8 cellular contexts compared by ENCODE assay signal in genomic region chr15:32844118-32844711, GRCh38.
DNase-seq lines count a peak whose midpoint lies in the region; ATAC-seq and TF ChIP-seq lines count a peak whose summit lies in the region.

No MANE protein-coding gene starts in this region.

- H2AFZ ChIP-seq in OCI-LY1 (ENCODE audit: low read length): no peak overlapping the region

- no peak for TF ChIP-seq POLR2A in esophagus squamous epithelium (IDR thresholded peaks at IDR 0.05)

- no peaks in the 10 kb centered on the region for H3K79me2 ChIP-seq in OCI-LY1 (ENCODE audit: insufficient read depth, low read length)

- peaks cover 0 to 4% (median 0%) of the 10 kb centered on the region in 3 donors for H3K9me3 Mint-ChIP-seq in T-cell

- H3K9ac ChIP-seq in OCI-LY1 (ENCODE audit: low read length): no peak overlapping the region

- no peaks in the 10 kb centered on the region for H3K9me2 ChIP-seq in OCI-LY1 (ENCODE audit: low read depth, low read length)

- intact Hi-C loops in esophagus squamous epithelium (cut with DNase I): no loop called here

- H3K4me3 ChIP-seq in OCI-LY1 (ENCODE audit: low read depth, low read length, poor library complexity, severe bottlenecking) (no peak overlapping the region), esophagus squamous epithelium (no peak overlapping the region)

- no peaks in the 10 kb centered on the region for H3K36me3 ChIP-seq in OCI-LY1 (ENCODE audit: insufficient read depth, low read length)
- no peaks in the 10 kb centered on the region for H3K36me3 ChIP-seq in esophagus squamous epithelium

- WGBS in esophagus squamous epithelium, 2 donors: 75 to 77% methylated on average over 2 of the region's 2 CpGs

- peak; percentile 59 for TF ChIP-seq CTCF in OCI-LY1 (IDR thresholded peaks at IDR 0.05; ENCODE audit: low read length)
- peak; percentile 25 to 64 (median 48) for TF ChIP-seq CTCF in esophagus squamous epithelium (IDR thresholded peaks at IDR 0.05)

- no peaks in the 10 kb centered on the region for H3K4me1 Mint-ChIP-seq in T-cell

- POLR2A ChIA-PET in T-cell (lab: Charles Lee): no interaction called here

- ATAC-seq in T-cell (replicated peaks in 1 of 4): no peak

- H3K4me2 ChIP-seq in OCI-LY1 (ENCODE audit: low read length): no peak overlapping the region

- DNase-seq in NOMO-1 treated with DMSO at 0.1 percent for 48 hours (lab: John Stamatoyannopoulos, UW; ENCODE audit: unreplicated experiment): peak; percentile 43
- no peak for DNase-seq in NOMO-1 treated with dmso at 0.1 percent for 144 hours (lab: John Stamatoyannopoulos, UW; ENCODE audit: unreplicated experiment)
- no peak for DNase-seq in esophagus squamous epithelium (lab: John Stamatoyannopoulos, UW)
- DNase-seq in superior temporal gyrus (ENCODE audit: extremely low spot score): peak; percentile 54
- no peak for DNase-seq in stimulated activated CD4-positive, alpha-beta T cell treated with anti-CD3 and anti-CD28 coated beads, Interleukin-4, amount 100 ng/mL, for 24 hours
- no peak for DNase-seq in effector CD4-positive, alpha-beta T cell
- no peak for DNase-seq in T-cell

- H3K27me3 Mint-ChIP-seq in T-cell: peaks cover 0 to 3% of the 10 kb centered on the region in 2 donors

- H4K20me1 ChIP-seq in OCI-LY1 (ENCODE audit: insufficient read depth, low read length): no peaks in the 10 kb centered on the region

- H3K27ac Mint-ChIP-seq in T-cell: no peak overlapping the region

- H3F3A ChIP-seq in OCI-LY1 (ENCODE audit: insufficient read depth, low read length): no peaks in the 10 kb centered on the region

- H3K9me3 ChIP-seq in OCI-LY1 (ENCODE audit: low read length) (no peaks in the 10 kb centered on the region), esophagus squamous epithelium (no peaks in the 10 kb centered on the region)

- H3K27ac ChIP-seq in OCI-LY1 (ENCODE audit: low read depth, low read length, poor library complexity, severe bottlenecking): no peak overlapping the region
- no peak overlapping the region for H3K27ac ChIP-seq in esophagus squamous epithelium

- H3K4me3 Mint-ChIP-seq in T-cell: no peak overlapping the region

- CTCF ChIA-PET in T-cell (lab: Charles Lee): interaction anchor here in 1 of 2 donors (1.2 kb wide), 1 partner anchor 92 kb away, joined by 5 read pairs; no protein-coding TSS in a partner anchor

- H3K4me1 ChIP-seq in OCI-LY1 (ENCODE audit: insufficient read depth, low read length, severe bottlenecking): no peaks in the 10 kb centered on the region
- H3K4me1 ChIP-seq in esophagus squamous epithelium: peaks cover 0 to 14% (median 0%) of the 10 kb centered on the region in 3 donors

- 0 out of 2 replicates have a peak, but pooled peaks cover under 1% of the 10 kb centered on the region for H3K27me3 ChIP-seq in OCI-LY1 (ENCODE audit: insufficient read depth, low read length)
- H3K27me3 ChIP-seq in esophagus squamous epithelium: no peaks in the 10 kb centered on the region

- H3K36me3 Mint-ChIP-seq in T-cell: no peaks in the 10 kb centered on the region

Comparison
In these comparisons a context has a peak if more than half of its experiments do, and no peak if none do; other contexts are left out.
1. DNase-seq: peak in NOMO-1 treated with DMSO at 0.1 percent for 48 hours (single experiment) and superior temporal gyrus (single experiment); none in NOMO-1 treated with dmso at 0.1 percent for 144 hours (single experiment), esophagus squamous epithelium (single experiment), stimulated activated CD4-positive, alpha-beta T cell treated with anti-CD3 and anti-CD28 coated beads, Interleukin-4, amount 100 ng/mL, for 24 hours (single experiment), effector CD4-positive, alpha-beta T cell (single experiment) and T-cell (0 of 34).